ENCODE assay signal across 1 cellular context in the genomic region with DNA sequence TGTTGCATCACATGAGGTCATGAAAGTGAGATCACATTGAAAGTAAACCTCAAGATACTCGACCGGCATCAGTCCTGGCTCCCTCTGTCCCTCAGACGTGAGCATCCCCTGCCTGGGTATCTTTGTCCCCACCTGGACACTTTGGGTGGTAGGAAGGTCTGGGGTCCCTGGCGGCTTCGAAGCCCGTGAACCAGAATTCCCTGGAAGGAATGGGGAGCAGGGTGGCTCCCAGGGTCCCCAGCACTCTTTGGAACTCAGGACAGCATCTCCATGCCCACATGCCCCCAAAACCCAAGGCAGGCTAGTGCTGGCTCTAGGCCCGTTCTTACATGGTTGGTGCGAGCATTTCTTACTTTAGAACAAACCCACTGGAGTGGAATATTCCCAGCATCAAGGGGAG.
TF ChIP-seq lines count a peak whose summit lies in the region.

No MANE protein-coding gene starts in this region.

TF ChIP-seq in SK-N-SH treated with all-trans-retinoic acid at 6 μM for 48 hours, 23 proteins besides CTCF, POLR2A, EP300 and RAD21 (continued from another document):
- TF ChIP-seq, protein P1, sequence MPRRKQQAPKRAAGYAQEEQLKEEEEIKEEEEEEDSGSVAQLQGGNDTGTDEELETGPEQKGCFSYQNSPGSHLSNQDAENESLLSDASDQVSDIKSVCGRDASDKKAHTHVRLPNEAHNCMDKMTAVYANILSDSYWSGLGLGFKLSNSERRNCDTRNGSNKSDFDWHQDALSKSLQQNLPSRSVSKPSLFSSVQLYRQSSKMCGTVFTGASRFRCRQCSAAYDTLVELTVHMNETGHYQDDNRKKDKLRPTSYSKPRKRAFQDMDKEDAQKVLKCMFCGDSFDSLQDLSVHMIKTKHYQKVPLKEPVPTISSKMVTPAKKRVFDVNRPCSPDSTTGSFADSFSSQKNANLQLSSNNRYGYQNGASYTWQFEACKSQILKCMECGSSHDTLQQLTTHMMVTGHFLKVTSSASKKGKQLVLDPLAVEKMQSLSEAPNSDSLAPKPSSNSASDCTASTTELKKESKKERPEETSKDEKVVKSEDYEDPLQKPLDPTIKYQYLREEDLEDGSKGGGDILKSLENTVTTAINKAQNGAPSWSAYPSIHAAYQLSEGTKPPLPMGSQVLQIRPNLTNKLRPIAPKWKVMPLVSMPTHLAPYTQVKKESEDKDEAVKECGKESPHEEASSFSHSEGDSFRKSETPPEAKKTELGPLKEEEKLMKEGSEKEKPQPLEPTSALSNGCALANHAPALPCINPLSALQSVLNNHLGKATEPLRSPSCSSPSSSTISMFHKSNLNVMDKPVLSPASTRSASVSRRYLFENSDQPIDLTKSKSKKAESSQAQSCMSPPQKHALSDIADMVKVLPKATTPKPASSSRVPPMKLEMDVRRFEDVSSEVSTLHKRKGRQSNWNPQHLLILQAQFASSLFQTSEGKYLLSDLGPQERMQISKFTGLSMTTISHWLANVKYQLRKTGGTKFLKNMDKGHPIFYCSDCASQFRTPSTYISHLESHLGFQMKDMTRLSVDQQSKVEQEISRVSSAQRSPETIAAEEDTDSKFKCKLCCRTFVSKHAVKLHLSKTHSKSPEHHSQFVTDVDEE (CRISPR knock-in tag; IDR thresholded peaks at IDR 0.05), result no peak
- TF ChIP-seq GLIS3 (CRISPR knock-in tag; IDR thresholded peaks at IDR 0.05), result no peak
- TF ChIP-seq ISL1 (CRISPR knock-in tag; IDR thresholded peaks at IDR 0.05), result no peak
- TF ChIP-seq ZFP30 (CRISPR knock-in tag; IDR thresholded peaks at IDR 0.05), result no peak
- TF ChIP-seq ZC3H10 (CRISPR knock-in tag; IDR thresholded peaks at IDR 0.05), result no peak
- no peak for TF ChIP-seq SNAI2 (CRISPR knock-in tag; IDR thresholded peaks at IDR 0.05)
